In genomic region chr19:55659822-55660221, GRCh38 we compare ENCODE assay signal across 13 cellular contexts. TPM values are rescaled to one million over a fixed set of nuclear protein-coding genes. Genes with fewer than 3 reads are reported as not detected.
DNase-seq lines count a peak whose midpoint lies in the region; ATAC-seq and TF ChIP-seq lines count a peak whose summit lies in the region.
"Had no signal": no experiment of that assay in that cellular context is flagged by ENCODE, and none has a peak within 500 bp of the region (broad histone marks: within the 10 kb centered on the region; RNA-seq: fewer than 3 reads in every experiment).

No MANE protein-coding gene starts in this region.

- no peak overlapping the region for H2AFZ ChIP-seq in SK-N-SH (ENCODE audit: low read depth)

- TF ChIP-seq RAD21 in SK-N-SH (IDR thresholded peaks at IDR 0.05; ENCODE audit: low read length): no peak

- H3K4me1 ChIP-seq in SK-N-SH (ENCODE audit: control insufficient read depth in 1 of 2, insufficient read depth in 2 of 2, low read depth in 1 of 2, low read length in 1 of 2): peaks cover 14 to 25% of the 10 kb centered on the region in 2 experiments; a peak in 3 of 4 replicates

- no peaks in the 10 kb centered on the region for H3K27me3 Mint-ChIP-seq in stimulated activated naive CD8-positive, alpha-beta T cell treated with anti-CD3 and anti-CD28 coated beads, Interleukin-15, Interleukin-2, amounts not matched to agents 100 ng/mL and 50 ng/mL, for 24 hours
- no peaks in the 10 kb centered on the region for H3K27me3 Mint-ChIP-seq in activated CD8-positive, alpha-beta T cell treated with anti-CD3 and anti-CD28 coated beads for 36 hours
- H3K27me3 Mint-ChIP-seq in memory B cell: no peaks in the 10 kb centered on the region

- CTCF ChIA-PET in activated CD8-positive, alpha-beta T cell treated with anti-CD3 and anti-CD28 coated beads for 36 hours (lab: Charles Lee): no interaction called here
- CTCF ChIA-PET in SK-N-SH (lab: Yijun Ruan, JAX): interaction anchor here (4.7 kb wide), 1 partner anchor 12 kb away, joined by 34 read pairs; no protein-coding TSS in a partner anchor

- peaks cover 83% of the 10 kb centered on the region for H4K20me1 ChIP-seq in SK-N-SH (ENCODE audit: insufficient read depth)

- no peaks in the 10 kb centered on the region for H3K9me2 ChIP-seq in SK-N-SH

- H3K9me3 ChIP-seq in SK-N-SH: no peaks in the 10 kb centered on the region

- peaks cover 98% of the 10 kb centered on the region for H3K79me2 ChIP-seq in SK-N-SH (ENCODE audit: insufficient read depth)

- H3K36me3 ChIP-seq in SK-N-SH (replicated peaks in 1 of 2; ENCODE audit: control insufficient read depth in 1 of 2, insufficient read depth in 2 of 2, low read length in 1 of 2): peaks cover 33 to 54% of the 10 kb centered on the region in 2 experiments

- POLR2A ChIA-PET in activated CD8-positive, alpha-beta T cell treated with anti-CD3 and anti-CD28 coated beads for 36 hours (lab: Charles Lee): interaction anchor here (0.7 to 1.2 kb wide), 3 partner anchors 8 to 13 kb away, joined by 3 read pairs; no protein-coding TSS in a partner anchor
- POLR2A ChIA-PET in SK-N-SH (lab: Yijun Ruan, JAX): no interaction called here

- no peak overlapping the region for H3K27ac ChIP-seq in SK-N-SH (ENCODE audit: low read depth in 2 of 2, low read length in 1 of 2)
- H3K27ac ChIP-seq: foreskin keratinocyte had no signal

- peaks cover 57% of the 10 kb centered on the region for H3K4me1 Mint-ChIP-seq in stimulated activated naive CD8-positive, alpha-beta T cell treated with anti-CD3 and anti-CD28 coated beads, Interleukin-15, Interleukin-2, amounts not matched to agents 100 ng/mL and 50 ng/mL, for 24 hours (ENCODE audit: low read depth)
- peaks cover 38% of the 10 kb centered on the region for H3K4me1 Mint-ChIP-seq in activated CD8-positive, alpha-beta T cell treated with anti-CD3 and anti-CD28 coated beads for 36 hours (ENCODE audit: low read depth)
- H3K4me1 Mint-ChIP-seq in memory B cell: peaks cover 45% of the 10 kb centered on the region

- no peak for DNase-seq in stimulated activated naive CD8-positive, alpha-beta T cell treated with anti-CD3 and anti-CD28 coated beads, Interleukin-15, Interleukin-2, amounts not matched to agents 100 U/mL and 50 U/mL, for 24 hours
- DNase-seq in activated CD8-positive, alpha-beta T cell treated with anti-CD3 and anti-CD28 coated beads for 36 hours: no peak
- DNase-seq in memory B cell (ENCODE audit: low spot score in 2 of 2): no peak
- DNase-seq in SK-N-SH: no peak
- DNase-seq in A172 (ENCODE audit: low spot score): no peak
- DNase-seq in NCI-H2029 (lab: John Stamatoyannopoulos, UW): no peak
- DNase-seq in activated naive CD4-positive, alpha-beta T cell treated with Interleukin-2 at 50 U/mL for 16 hours: no peak
- DNase-seq: foreskin keratinocyte, KBM-7, NCI-H2227 treated with DMSO at 0.1 percent for 48 hours, small intestine had no signal

- 89% methylated on average over 9 of the region's 9 CpGs for WGBS in SK-N-SH (ENCODE audit: low lambda C conversion rate)

- H3K36me3 Mint-ChIP-seq in stimulated activated naive CD8-positive, alpha-beta T cell treated with anti-CD3 and anti-CD28 coated beads, Interleukin-15, Interleukin-2, amounts not matched to agents 100 ng/mL and 50 ng/mL, for 24 hours (ENCODE audit: low read depth): peaks cover 77% of the 10 kb centered on the region
- peaks cover 70% of the 10 kb centered on the region for H3K36me3 Mint-ChIP-seq in activated CD8-positive, alpha-beta T cell treated with anti-CD3 and anti-CD28 coated beads for 36 hours (ENCODE audit: low read depth)
- peaks cover 32% of the 10 kb centered on the region for H3K36me3 Mint-ChIP-seq in memory B cell

- H3F3A ChIP-seq in SK-N-SH (replicated peaks; ENCODE audit: insufficient read depth): peaks cover 5% of the 10 kb centered on the region

- H3K4me3 Mint-ChIP-seq in stimulated activated naive CD8-positive, alpha-beta T cell treated with anti-CD3 and anti-CD28 coated beads, Interleukin-15, Interleukin-2, amounts not matched to agents 100 ng/mL and 50 ng/mL, for 24 hours: peak overlapping the region; percentile 56
- peak overlapping the region; percentile 35 for H3K4me3 Mint-ChIP-seq in activated CD8-positive, alpha-beta T cell treated with anti-CD3 and anti-CD28 coated beads for 36 hours
- peak overlapping the region; percentile 73 for H3K4me3 Mint-ChIP-seq in memory B cell

- no peaks in the 10 kb centered on the region for H3K9me3 Mint-ChIP-seq in stimulated activated naive CD8-positive, alpha-beta T cell treated with anti-CD3 and anti-CD28 coated beads, Interleukin-15, Interleukin-2, amounts not matched to agents 100 ng/mL and 50 ng/mL, for 24 hours
- H3K9me3 Mint-ChIP-seq in activated CD8-positive, alpha-beta T cell treated with anti-CD3 and anti-CD28 coated beads for 36 hours: no peaks in the 10 kb centered on the region
- H3K9me3 Mint-ChIP-seq in memory B cell: no peaks in the 10 kb centered on the region

- no peak overlapping the region for H3K4me2 ChIP-seq in SK-N-SH

- no peak for TF ChIP-seq CTCF in activated CD8-positive, alpha-beta T cell treated with anti-CD3 and anti-CD28 coated beads for 36 hours (IDR thresholded peaks at IDR 0.05)
- TF ChIP-seq CTCF in SK-N-SH (IDR thresholded peaks at IDR 0.05): no peak

- H3K27ac Mint-ChIP-seq in stimulated activated naive CD8-positive, alpha-beta T cell treated with anti-CD3 and anti-CD28 coated beads, Interleukin-15, Interleukin-2, amounts not matched to agents 100 ng/mL and 50 ng/mL, for 24 hours: peak overlapping the region; percentile 99
- peak overlapping the region; percentile 79 for H3K27ac Mint-ChIP-seq in activated CD8-positive, alpha-beta T cell treated with anti-CD3 and anti-CD28 coated beads for 36 hours
- peak overlapping the region; percentile 88 for H3K27ac Mint-ChIP-seq in memory B cell

- H3K27me3 ChIP-seq in SK-N-SH (ENCODE audit: insufficient read depth): no peaks in the 10 kb centered on the region
- H3K27me3 ChIP-seq: foreskin keratinocyte had no signal

- ATAC-seq in stimulated activated naive CD8-positive, alpha-beta T cell treated with anti-CD3 and anti-CD28 coated beads, Interleukin-15, Interleukin-2, amounts not matched to agents 100 U/mL and 50 U/mL, for 24 hours: no peak
- ATAC-seq in activated CD8-positive, alpha-beta T cell treated with anti-CD3 and anti-CD28 coated beads for 36 hours: no peak
- ATAC-seq in memory B cell (ENCODE audit: low read depth): no peak
- ATAC-seq: foreskin keratinocyte had no signal

- no peak overlapping the region for H3K9ac ChIP-seq in SK-N-SH

- no peak for TF ChIP-seq EP300 in SK-N-SH (IDR thresholded peaks at IDR 0.05; ENCODE audit: borderline replicate concordance in 1 of 2, low read depth in 1 of 2, low read length in 1 of 2)

- intact Hi-C loops in activated CD8-positive, alpha-beta T cell treated with anti-CD3 and anti-CD28 coated beads for 36 hours (cut with micrococcal nuclease): loop anchor here (10.0 kb wide), 1 partner anchor 405 kb away; the partner anchor contains the start of gene PPP6R1

- H3K4me3 ChIP-seq in SK-N-SH (ENCODE audit: low read depth in 2 of 2, low read length in 1 of 2): no peak overlapping the region
- H3K4me3 ChIP-seq: lung had no signal

TF ChIP-seq in SK-N-SH, 30 proteins besides CTCF, POLR2A, EP300 and RAD21 (continues in another document):
- TF ChIP-seq SMC3 (IDR thresholded peaks at IDR 0.05; ENCODE audit: low read depth, low read length) (no peak), MXI1 (IDR thresholded peaks at IDR 0.05; ENCODE audit: low read depth, low read length) (no peak), RFX5 (IDR thresholded peaks at IDR 0.05; ENCODE audit: low read length) (no peak)
- TF ChIP-seq, protein P1, sequence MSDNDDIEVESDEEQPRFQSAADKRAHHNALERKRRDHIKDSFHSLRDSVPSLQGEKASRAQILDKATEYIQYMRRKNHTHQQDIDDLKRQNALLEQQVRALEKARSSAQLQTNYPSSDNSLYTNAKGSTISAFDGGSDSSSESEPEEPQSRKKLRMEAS (IDR thresholded peaks at IDR 0.05; ENCODE audit: low read depth): no peak

RNA-seq across cellular contexts. Expression of gene U2AF2, which starts 5.0 kb away (rescaled TPM):
- total RNA-seq in activated CD8-positive, alpha-beta T cell treated with anti-CD3 and anti-CD28 coated beads for 36 hours: 100 to 1,000 TPM; 304 to 306 TPM
- polyA plus RNA-seq in SK-N-SH (2012; rRNA removed): 217 and 321 TPM in 2 replicates
- 124 and 156 TPM in 2 replicates for polyA plus RNA-seq in SK-N-SH (2012; cell fraction: cytosol; rRNA removed)
- polyA plus RNA-seq in SK-N-SH (2012; cell fraction: nucleus; rRNA removed): 370 and 570 TPM in 2 replicates
- 143 and 169 TPM in 2 replicates for total RNA-seq in A172 (2014; rRNA removed; shearing (Covaris generic))

RNA-seq across cellular contexts. Expression of gene CCDC106, which starts 11.8 kb away (rescaled TPM):
- 10 to 100 TPM in 1 of 2 experiments, 1 to 10 TPM in 1; 8.8 to 11.2 TPM for total RNA-seq in activated CD8-positive, alpha-beta T cell treated with anti-CD3 and anti-CD28 coated beads for 36 hours
- 20.1 and 27.1 TPM in 2 replicates for polyA plus RNA-seq in SK-N-SH (2012; rRNA removed)
- 16.0 and 19.9 TPM in 2 replicates for polyA plus RNA-seq in SK-N-SH (2012; cell fraction: cytosol; rRNA removed)
- 37.5 and 65.8 TPM in 2 replicates for polyA plus RNA-seq in SK-N-SH (2012; cell fraction: nucleus; rRNA removed)
- total RNA-seq in A172 (2014; rRNA removed; shearing (Covaris generic)): 2.6 and 6.0 TPM in 2 replicates

RNA-seq across cellular contexts. Expression of gene EPN1, which starts 15.2 kb away (rescaled TPM):
- total RNA-seq in activated CD8-positive, alpha-beta T cell treated with anti-CD3 and anti-CD28 coated beads for 36 hours: 10 to 100 TPM; 36.2 to 37.7 TPM
- 72.0 and 134 TPM in 2 replicates for polyA plus RNA-seq in SK-N-SH (2012; rRNA removed)
- 63.8 and 104 TPM in 2 replicates for polyA plus RNA-seq in SK-N-SH (2012; cell fraction: cytosol; rRNA removed)
- 83.4 and 133 TPM in 2 replicates for polyA plus RNA-seq in SK-N-SH (2012; cell fraction: nucleus; rRNA removed)
- 135 and 138 TPM in 2 replicates for total RNA-seq in A172 (2014; rRNA removed; shearing (Covaris generic))

RNA-seq across cellular contexts. Expression of gene ZNF581, which starts 16.4 kb away (rescaled TPM):
- total RNA-seq in activated CD8-positive, alpha-beta T cell treated with anti-CD3 and anti-CD28 coated beads for 36 hours: 10 to 100 TPM; 30.4 to 34.5 TPM
- 24.2 and 24.7 TPM in 2 replicates for polyA plus RNA-seq in SK-N-SH (2012; rRNA removed)
- 14.5 and 20.7 TPM in 2 replicates for polyA plus RNA-seq in SK-N-SH (2012; cell fraction: cytosol; rRNA removed)
- polyA plus RNA-seq in SK-N-SH (2012; cell fraction: nucleus; rRNA removed): 27.5 and 35.6 TPM in 2 replicates
- total RNA-seq in A172 (2014; rRNA removed; shearing (Covaris generic)): 7.3 and 20.2 TPM in 2 replicates

RNA-seq across cellular contexts. Expression of gene ZNF580, which starts 19.0 kb away (rescaled TPM):
- total RNA-seq in activated CD8-positive, alpha-beta T cell treated with anti-CD3 and anti-CD28 coated beads for 36 hours: 10 to 100 TPM; 24.8 to 26.2 TPM
- polyA plus RNA-seq in SK-N-SH (2012; rRNA removed): 14.0 and 21.9 TPM in 2 replicates
- polyA plus RNA-seq in SK-N-SH (2012; cell fraction: cytosol; rRNA removed): 16.3 and 18.1 TPM in 2 replicates
- polyA plus RNA-seq in SK-N-SH (2012; cell fraction: nucleus; rRNA removed): 76.2 and 102 TPM in 2 replicates
- 13.0 and 21.6 TPM in 2 replicates for total RNA-seq in A172 (2014; rRNA removed; shearing (Covaris generic))
